In the genomic region with DNA sequence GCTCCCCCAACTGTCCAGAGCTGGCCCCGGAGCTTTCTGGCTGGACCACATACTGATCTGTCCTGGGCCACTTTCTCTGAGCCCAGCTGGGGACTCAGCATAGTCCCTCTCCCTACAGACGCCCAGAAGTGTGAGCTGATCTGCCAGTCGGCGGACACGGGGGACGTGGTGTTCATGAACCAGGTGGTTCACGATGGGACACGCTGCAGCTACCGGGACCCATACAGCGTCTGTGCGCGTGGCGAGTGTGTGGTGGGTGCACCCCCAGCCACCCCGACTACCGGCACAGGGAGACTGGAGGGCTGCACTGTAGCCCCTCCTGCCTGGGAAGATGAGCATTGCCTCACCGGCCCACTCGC, we compare ENCODE assay signal across 24 cellular contexts. TPM values are rescaled to one million over a fixed set of nuclear protein-coding genes. Genes with fewer than 3 reads are reported as not detected.
"Had no signal": no experiment of that assay in that cellular context is flagged by ENCODE, and none has a peak within 500 bp of the region (broad histone marks: within the 10 kb centered on the region; RNA-seq: fewer than 3 reads in every experiment).

No MANE protein-coding gene starts in this region.

- H3K27me3 Mint-ChIP-seq: stimulated activated naive CD8-positive, alpha-beta T cell treated with anti-CD3 and anti-CD28 coated beads, Interleukin-15, Interleukin-2, amounts not matched to agents 100 ng/mL and 50 ng/mL, for 24 hours had no signal

- H3K9me3 Mint-ChIP-seq: stimulated activated naive CD8-positive, alpha-beta T cell treated with anti-CD3 and anti-CD28 coated beads, Interleukin-15, Interleukin-2, amounts not matched to agents 100 ng/mL and 50 ng/mL, for 24 hours had no signal

- H3K27ac ChIP-seq: suprapubic skin, VCaP had no signal

- H3K4me3 ChIP-seq: left lung, suprapubic skin had no signal

- H3K27me3 ChIP-seq: left lung, suprapubic skin had no signal

- H3K36me3 ChIP-seq: left lung, suprapubic skin had no signal

- H3K4me3 Mint-ChIP-seq: nephron; stimulated activated naive CD8-positive, alpha-beta T cell treated with anti-CD3 and anti-CD28 coated beads, Interleukin-15, Interleukin-2, amounts not matched to agents 100 ng/mL and 50 ng/mL, for 24 hours had no signal

- H3K9me3 ChIP-seq: left lung, suprapubic skin had no signal

- DNase-seq: activated CD4-positive, alpha-beta T cell treated with anti-CD3 and anti-CD28 coated beads for 1 hour; activated CD8-positive, alpha-beta memory T cell treated with anti-CD3 and anti-CD28 coated beads for 24 hours; activated CD8-positive, alpha-beta memory T cell treated with anti-CD3 and anti-CD28 coated beads, Interleukin-2, amount 50 U/mL, for 48 hours; activated effector memory CD4-positive, alpha-beta T cell treated with Interleukin-2 at 50 U/mL for 16 hours; activated naive CD4-positive, alpha-beta T cell treated with anti-CD3 and anti-CD28 coated beads, Interleukin-2, amount 50 U/mL, for 16 hours; activated T-cell treated with anti-CD3 and anti-CD28 coated beads, Interleukin-2, amount 50 U/mL, for 48 hours; erythroblast; foreskin melanocyte; glutamatergic neuron; hypothalamus; mesendoderm; occipital lobe; SW 1271; T-helper 2 cell; trophoblast cell had no signal

RNA-seq across cellular contexts. Expression of gene TBATA, which starts 41.8 kb away (rescaled TPM):
- total RNA-seq: cerebellum, dermis microvascular lymphatic vessel endothelial cell, left lung, mucosa of gallbladder, occipital lobe had no signal
- polyA plus RNA-seq: keratinocyte had no signal
